ENCODE assay signal across 2 cellular contexts in the genomic region with DNA sequence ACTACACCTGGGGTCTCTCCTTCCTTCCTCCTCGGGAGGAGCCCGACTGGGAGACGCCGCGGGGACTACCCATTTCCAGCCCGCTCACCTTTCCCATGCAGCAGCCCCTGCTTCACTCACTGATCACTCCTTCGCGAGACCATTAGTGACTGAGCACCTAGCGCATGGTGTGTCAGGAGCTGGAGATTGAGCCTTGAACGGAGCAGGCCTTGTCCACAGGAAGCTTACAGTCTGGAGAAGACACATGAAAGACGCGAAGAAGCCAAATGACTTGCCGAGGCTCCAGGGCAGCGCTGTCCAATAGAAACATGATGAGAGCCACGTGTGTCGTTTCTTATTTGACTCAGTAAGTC.
TF ChIP-seq lines count a peak whose summit lies in the region.

No MANE protein-coding gene starts in this region.

TF ChIP-seq in H1, 55 proteins besides CTCF, POLR2A, EP300 and RAD21:
- TF ChIP-seq HDAC6 (IDR thresholded peaks at IDR 0.05; ENCODE audit: low read depth, low read length): no peak
- no peak for TF ChIP-seq BRCA1 (IDR thresholded peaks at IDR 0.05; ENCODE audit: low read depth, low read length)
- TF ChIP-seq, protein P1, sequence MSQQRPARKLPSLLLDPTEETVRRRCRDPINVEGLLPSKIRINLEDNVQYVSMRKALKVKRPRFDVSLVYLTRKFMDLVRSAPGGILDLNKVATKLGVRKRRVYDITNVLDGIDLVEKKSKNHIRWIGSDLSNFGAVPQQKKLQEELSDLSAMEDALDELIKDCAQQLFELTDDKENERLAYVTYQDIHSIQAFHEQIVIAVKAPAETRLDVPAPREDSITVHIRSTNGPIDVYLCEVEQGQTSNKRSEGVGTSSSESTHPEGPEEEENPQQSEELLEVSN (IDR thresholded peaks at IDR 0.05): no peak
- no peak for TF ChIP-seq KDM5A (IDR thresholded peaks at IDR 0.05; ENCODE audit: low read length)
- TF ChIP-seq KDM1A (IDR thresholded peaks at IDR 0.05; ENCODE audit: borderline replicate concordance, low read length): peak; percentile 55; the same call in 1 of the 2 replicates
- no peak for TF ChIP-seq SUZ12 (IDR thresholded peaks at IDR 0.05; ENCODE audit: low read length)
- TF ChIP-seq RBBP5 (IDR thresholded peaks at IDR 0.05; ENCODE audit: borderline replicate concordance, low read depth, low read length): 0 out of 2 replicates have a peak, but pooled peaks have one; percentile 34
- peak; percentile 66 for TF ChIP-seq KDM4A (IDR thresholded peaks at IDR 0.05; ENCODE audit: low read depth, low read length, severe bottlenecking)
- TF ChIP-seq, protein P2, sequence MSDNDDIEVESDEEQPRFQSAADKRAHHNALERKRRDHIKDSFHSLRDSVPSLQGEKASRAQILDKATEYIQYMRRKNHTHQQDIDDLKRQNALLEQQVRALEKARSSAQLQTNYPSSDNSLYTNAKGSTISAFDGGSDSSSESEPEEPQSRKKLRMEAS (IDR thresholded peaks at IDR 0.05): peak; percentile 6; the same call in 1 of the 2 replicates
- TF ChIP-seq RFX5 (IDR thresholded peaks at IDR 0.05; ENCODE audit: borderline replicate concordance, low read depth, low read length): no peak
TF ChIP-seq in H1: peak in this region for 4.

TF ChIP-seq in HEK293T, 16 proteins besides CTCF, POLR2A, EP300 and RAD21:
- no peak for TF ChIP-seq FOXK2 (IDR thresholded peaks at IDR 0.05)
- TF ChIP-seq SUZ12 (IDR thresholded peaks at IDR 0.05): no peak
- TF ChIP-seq LEF1 (IDR thresholded peaks at IDR 0.05; ENCODE audit: borderline replicate concordance): no peak
